ENCODE assay signal across 20 cellular contexts in the genomic region with DNA sequence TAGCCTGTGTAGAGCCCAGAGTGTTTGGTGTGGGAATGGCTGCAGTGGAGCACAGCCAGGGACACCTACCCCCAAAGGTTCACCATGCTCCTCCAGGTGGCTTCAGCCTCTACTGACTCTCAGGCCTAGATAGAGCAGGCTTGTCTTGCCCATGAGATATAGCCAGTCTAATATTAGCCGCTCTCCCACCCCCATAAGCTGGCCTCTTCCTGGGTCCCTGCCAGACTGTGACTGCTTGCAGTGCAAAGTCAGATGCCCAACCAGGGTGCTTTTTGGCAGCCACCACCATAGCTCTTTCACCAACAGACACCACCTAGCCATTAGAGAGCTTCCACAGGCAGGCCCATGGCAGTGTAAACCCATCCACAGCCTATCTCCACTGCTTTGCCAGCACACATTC.
DNase-seq lines count a peak whose midpoint lies in the region; ATAC-seq and TF ChIP-seq lines count a peak whose summit lies in the region.
"Had no signal": no experiment of that assay in that cellular context is flagged by ENCODE, and none has a peak within 500 bp of the region (broad histone marks: within the 10 kb centered on the region; RNA-seq: fewer than 3 reads in every experiment).

No MANE protein-coding gene starts in this region.

- DNase-seq in DMS 273 (lab: John Stamatoyannopoulos, UW; ENCODE audit: unreplicated experiment) (peak; percentile 30), DMS 273 treated with DMSO at 0.1 percent for 48 hours (lab: John Stamatoyannopoulos, UW) (no peak), cardiac septum (ENCODE audit: low spot score) (peak; percentile 79), left lung (no peak), upper lobe of left lung (no peak), endothelial cell (ENCODE audit: low spot score) (no peak), NCI-H526 (lab: John Stamatoyannopoulos, UW) (no peak), activated T-cell treated with anti-CD3 and anti-CD28 coated beads for 4 hours (no peak)
- DNase-seq: GM23248, HCEC 1CT, NCI-H1048, NCI-H1436, NCI-H2029, NCI-H2171 treated with DMSO at 0.1 percent for 48 hours, NCI-H748 treated with DMSO at 0.1 percent for 48 hours had no signal

- intact Hi-C loops in cardiac septum (cut with DNase I) (no loop called here), left lung (cut with DNase I) (no loop called here)

- no peak overlapping the region for H3K4me3 Mint-ChIP-seq in endothelial cell (ENCODE audit: unreplicated experiment)
- H3K4me3 Mint-ChIP-seq: CD14-positive monocyte had no signal

- no peak for TF ChIP-seq POLR2A in upper lobe of left lung (IDR thresholded peaks at IDR 0.05)

- H3K27ac ChIP-seq in left lung: no peak overlapping the region
- H3K27ac ChIP-seq in upper lobe of left lung: no peak overlapping the region
- H3K27ac ChIP-seq: 22Rv1, GM23248, HL-60, RWPE1, SJSA1 had no signal

- H3K4me1 Mint-ChIP-seq in endothelial cell (ENCODE audit: unreplicated experiment): no peaks in the 10 kb centered on the region
- H3K4me1 Mint-ChIP-seq: CD14-positive monocyte had no signal

- TF ChIP-seq CTCF in left lung (IDR thresholded peaks at IDR 0.05) (no peak), upper lobe of left lung (IDR thresholded peaks at IDR 0.05) (no peak), endothelial cell (IDR thresholded peaks at IDR 0.05; ENCODE audit: unreplicated experiment) (no peak)

- H3K4me1 ChIP-seq in left lung (no peaks in the 10 kb centered on the region), upper lobe of left lung (peaks cover 0 to 13% (median 0%) of the 10 kb centered on the region in 4 donors)
- H3K4me1 ChIP-seq: SJSA1 had no signal

- no peaks in the 10 kb centered on the region for H3K27me3 Mint-ChIP-seq in endothelial cell (ENCODE audit: unreplicated experiment)

- 100% methylated on average over 1 of the region's 1 CpG; no CpG with 5 or more reads in 1 of the 2 donors for WGBS in upper lobe of left lung, 2 donors

- TF ChIP-seq EP300 in upper lobe of left lung (IDR thresholded peaks at IDR 0.05): no peak

- peaks cover 5% of the 10 kb centered on the region for H3K9me3 Mint-ChIP-seq in endothelial cell (ENCODE audit: unreplicated experiment)

- H3K27me3 ChIP-seq in left lung: no peaks in the 10 kb centered on the region
- no peaks in the 10 kb centered on the region for H3K27me3 ChIP-seq in upper lobe of left lung

- H3K9me3 ChIP-seq in left lung (peaks cover 0 to 3% of the 10 kb centered on the region in 2 donors), upper lobe of left lung (no peaks in the 10 kb centered on the region)
- H3K9me3 ChIP-seq: SJSA1 had no signal

- ATAC-seq in left lung (peak; percentile 38), upper lobe of left lung (ENCODE audit: low FRiP score in 2 of 2) (peak; percentile 26 to 31)

- H3K36me3 Mint-ChIP-seq in endothelial cell (ENCODE audit: low read depth, unreplicated experiment): no peaks in the 10 kb centered on the region
- H3K36me3 Mint-ChIP-seq: CD14-positive monocyte had no signal

- no peak overlapping the region for H3K27ac Mint-ChIP-seq in endothelial cell (ENCODE audit: unreplicated experiment)
- H3K27ac Mint-ChIP-seq: CD14-positive monocyte had no signal

- H3K36me3 ChIP-seq in left lung (no peaks in the 10 kb centered on the region), upper lobe of left lung (no peaks in the 10 kb centered on the region)
- H3K36me3 ChIP-seq: SJSA1 had no signal

- H3K4me3 ChIP-seq in left lung (no peak overlapping the region), upper lobe of left lung (no peak overlapping the region)
- H3K4me3 ChIP-seq: GM23248, SJSA1 had no signal

Comparison
In these comparisons a context has a peak if more than half of its experiments do, and no peak if none do; other contexts are left out.
1. DNase-seq: peak in DMS 273 (single experiment) and cardiac septum (single experiment); none in DMS 273 treated with DMSO at 0.1 percent for 48 hours (single experiment), left lung (0 of 2), upper lobe of left lung (0 of 2), endothelial cell (single experiment), NCI-H526 (0 of 2) and activated T-cell treated with anti-CD3 and anti-CD28 coated beads for 4 hours (single experiment).